Comparison of ENCODE assay signal across 8 cellular contexts in genomic region chr20:50285376-50286173, GRCh38.
DNase-seq lines count a peak whose midpoint lies in the region; ATAC-seq and TF ChIP-seq lines count a peak whose summit lies in the region.

No MANE protein-coding gene starts in this region.

- H3K4me1 ChIP-seq in heart left ventricle (peaks cover 0 to 65% (median 22%) of the 10 kb centered on the region in 12 donors), SJCRH30 (peaks cover 24% of the 10 kb centered on the region)

- TF ChIP-seq CTCF in heart left ventricle (IDR thresholded peaks at IDR 0.05) (no peak), fibroblast of villous mesenchyme (IDR thresholded peaks at IDR 0.05; ENCODE audit: insufficient read depth, low read depth, low read length) (no peak)

- H3K9me3 Mint-ChIP-seq in stimulated activated effector memory CD8-positive, alpha-beta T cell treated with anti-CD3 and anti-CD28 coated beads, Interleukin-12 subunit alpha, Interleukin-12 subunit beta, amount 100 ng/mL, for 72 hours = no peaks in the 10 kb centered on the region

- TF ChIP-seq POLR2A in heart left ventricle (IDR thresholded peaks at IDR 0.05) = no peak

- H3K36me3 ChIP-seq in heart left ventricle = no peaks in the 10 kb centered on the region
- H3K36me3 ChIP-seq in SJCRH30 = no peaks in the 10 kb centered on the region

- intact Hi-C loops in heart left ventricle (cut with DNase I) = loop anchor here in 3 of 10 donors (2.0 to 10.0 kb wide), 3 partner anchors 19 to 169 kb away; partner anchors contain the start of gene CEBPB (in 1 of the 3)
- intact Hi-C loops in cardiac septum (cut with DNase I) = no loop called here

- H3K4me3 ChIP-seq in heart left ventricle (peak overlapping the region in 2 of 12 donors; percentile 31 to 44), SJCRH30 (peak overlapping the region; percentile 50), fibroblast of villous mesenchyme (ENCODE audit: low read depth, low read length) (no peak overlapping the region)

- H3K36me3 Mint-ChIP-seq in stimulated activated effector memory CD8-positive, alpha-beta T cell treated with anti-CD3 and anti-CD28 coated beads, Interleukin-12 subunit alpha, Interleukin-12 subunit beta, amount 100 ng/mL, for 72 hours = peaks cover 6% of the 10 kb centered on the region

- H3K9me3 ChIP-seq in heart left ventricle = no peaks in the 10 kb centered on the region
- no peaks in the 10 kb centered on the region for H3K9me3 ChIP-seq in SJCRH30 (replicated peaks)

- H3K4me3 Mint-ChIP-seq in stimulated activated effector memory CD8-positive, alpha-beta T cell treated with anti-CD3 and anti-CD28 coated beads, Interleukin-12 subunit alpha, Interleukin-12 subunit beta, amount 100 ng/mL, for 72 hours = peak overlapping the region; percentile 55

- DNase-seq in heart left ventricle = peak in 2 of 5 donors; percentile 44 to 57
- DNase-seq in cardiac septum (ENCODE audit: low spot score) = no peak
- peak in 1 of 2 experiments; percentile 64 for DNase-seq in SJCRH30
- DNase-seq in fibroblast of villous mesenchyme (ENCODE audit: low read depth) = peak; percentile 97
- DNase-seq in stimulated activated effector memory CD8-positive, alpha-beta T cell treated with anti-CD3 and anti-CD28 coated beads, Interleukin-12 subunit alpha, Interleukin-12 subunit beta, amount 100 ng/mL, for 72 hours (ENCODE audit: low spot score in 2 of 2) = peak; percentile 28 to 73
- DNase-seq in NCI-H2029 treated with DMSO at 0.1 percent for 48 hours (lab: John Stamatoyannopoulos, UW) = no peak
- no peak for DNase-seq in CD1c-positive myeloid dendritic cell (ENCODE audit: extremely low spot score)

- H3K4me1 Mint-ChIP-seq in stimulated activated effector memory CD8-positive, alpha-beta T cell treated with anti-CD3 and anti-CD28 coated beads, Interleukin-12 subunit alpha, Interleukin-12 subunit beta, amount 100 ng/mL, for 72 hours = peaks cover 43% of the 10 kb centered on the region

- peak overlapping the region; percentile 95 for H3K27ac Mint-ChIP-seq in stimulated activated effector memory CD8-positive, alpha-beta T cell treated with anti-CD3 and anti-CD28 coated beads, Interleukin-12 subunit alpha, Interleukin-12 subunit beta, amount 100 ng/mL, for 72 hours

- ATAC-seq in heart left ventricle (peak in 1 of 4 donors; percentile 19), GM19463 (IDR thresholded peaks at IDR 0.05; ENCODE audit: unreplicated experiment) (no peak)
- ATAC-seq in stimulated activated effector memory CD8-positive, alpha-beta T cell treated with anti-CD3 and anti-CD28 coated beads, Interleukin-12 subunit alpha, Interleukin-12 subunit beta, amount 100 ng/mL, for 72 hours = peak; percentile 50

- H3K27ac ChIP-seq in heart left ventricle (peak overlapping the region; percentile 48 to 87 (median 78)), SJCRH30 (peak overlapping the region; percentile 14)

- 61 to 69% (median 63%) methylated on average over 21 of the region's 21 CpGs for WGBS in heart left ventricle, 4 donors

- H3K27me3 ChIP-seq in heart left ventricle (no peaks in the 10 kb centered on the region), SJCRH30 (no peaks in the 10 kb centered on the region)

Comparison
In these comparisons a context has a peak if more than half of its experiments do, and no peak if none do; other contexts are left out.
1. DNase-seq: peak in fibroblast of villous mesenchyme (single experiment) and stimulated activated effector memory CD8-positive, alpha-beta T cell treated with anti-CD3 and anti-CD28 coated beads, Interleukin-12 subunit alpha, Interleukin-12 subunit beta, amount 100 ng/mL, for 72 hours (2 of 2); none in cardiac septum (single experiment), NCI-H2029 treated with DMSO at 0.1 percent for 48 hours (single experiment) and CD1c-positive myeloid dendritic cell (single experiment).